Comparison of ENCODE assay signal across 9 cellular contexts in the genomic region with DNA sequence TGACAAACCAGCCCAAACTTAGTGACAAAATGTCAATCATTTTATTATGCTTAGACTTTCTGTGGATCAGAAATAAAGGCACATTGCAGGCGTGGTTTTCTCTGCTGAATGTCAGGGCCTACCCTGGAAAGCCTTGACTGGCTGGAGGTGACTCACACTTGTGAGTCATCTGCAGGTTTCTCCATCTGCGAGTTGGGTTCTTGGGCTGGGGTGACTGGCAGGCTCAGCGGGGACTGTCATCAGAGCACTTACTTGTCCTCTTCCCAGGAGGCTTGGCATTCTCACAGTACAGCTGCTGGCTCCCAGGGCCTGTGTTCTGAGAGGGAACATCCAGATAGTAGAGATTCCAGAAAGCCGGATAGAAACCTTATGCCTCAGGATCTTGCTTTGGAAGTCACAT.
DNase-seq lines count a peak whose midpoint lies in the region; ATAC-seq, FAIRE-seq and TF ChIP-seq lines count a peak whose summit lies in the region.
"Had no signal": no experiment of that assay in that cellular context is flagged by ENCODE, and none has a peak within 500 bp of the region (broad histone marks: within the 10 kb centered on the region; RNA-seq: fewer than 3 reads in every experiment).

No MANE protein-coding gene starts in this region.

- H3K27me3 ChIP-seq in RWPE2 (ENCODE audit: insufficient read depth, poor library complexity, severe bottlenecking) = no peaks in the 10 kb centered on the region

- no peak overlapping the region for H3K4me3 ChIP-seq in RWPE2 (ENCODE audit: severe bottlenecking)
- H3K4me3 ChIP-seq in epithelial cell of proximal tubule (ENCODE audit: low read depth, low read length) = no peak overlapping the region
- no peak overlapping the region for H3K4me3 ChIP-seq in coronary artery

- DNase-seq in H54 (ENCODE audit: insufficient read length, low spot score) (peak; percentile 34), RWPE2 (ENCODE audit: low spot score) (peak; percentile 76), epithelial cell of proximal tubule (ENCODE audit: low read depth) (peak; percentile 36), foreskin melanocyte (no peak), activated gamma-delta T cell (lab: John Stamatoyannopoulos, UW) (no peak), AML-193 (lab: John Stamatoyannopoulos, UW) (no peak), coronary artery (ENCODE audit: low spot score) (no peak)
- peak; percentile 7 for DNase-seq in stimulated activated CD4-positive, alpha-beta T cell treated with anti-CD3 and anti-CD28 coated beads, Interleukin-12 subunit alpha, Interleukin-12 subunit beta, amount 100 ng/mL, for 4 hours

- no peak for TF ChIP-seq POLR2A in H54 (IDR thresholded peaks at IDR 0.05; ENCODE audit: low read depth, low read length)

- ATAC-seq in RWPE2 (ENCODE audit: low read depth) = peak; percentile 100

- TF ChIP-seq CTCF in RWPE2 (IDR thresholded peaks at IDR 0.05; ENCODE audit: poor library complexity, severe bottlenecking) (no peak), epithelial cell of proximal tubule (conservative IDR thresholded peaks at IDR 0.05; ENCODE audit: low read depth, low read length) (no peak), coronary artery (IDR thresholded peaks at IDR 0.05) (no peak)

- H3K27ac ChIP-seq in RWPE2 (ENCODE audit: poor library complexity, severe bottlenecking) = no peak overlapping the region
- no peak overlapping the region for H3K27ac ChIP-seq in coronary artery

- peak; percentile 90 for FAIRE-seq in H54 (lab: Jason Lieb, UNC)
- FAIRE-seq: endometrium had no signal

- no peaks in the 10 kb centered on the region for H3K36me3 ChIP-seq in RWPE2 (ENCODE audit: low read depth)

- H3K4me1 ChIP-seq in RWPE2 (ENCODE audit: insufficient read depth, poor library complexity, severe bottlenecking) = peaks cover 4% of the 10 kb centered on the region

- H3K9me3 ChIP-seq in RWPE2 (ENCODE audit: severe bottlenecking) = no peaks in the 10 kb centered on the region

Comparison
In these comparisons a context has a peak if more than half of its experiments do, and no peak if none do; other contexts are left out.
1. DNase-seq: peak in H54 (single experiment), RWPE2 (single experiment), epithelial cell of proximal tubule (single experiment) and stimulated activated CD4-positive, alpha-beta T cell treated with anti-CD3 and anti-CD28 coated beads, Interleukin-12 subunit alpha, Interleukin-12 subunit beta, amount 100 ng/mL, for 4 hours (single experiment); none in foreskin melanocyte (single experiment), activated gamma-delta T cell (single experiment), AML-193 (0 of 2) and coronary artery (single experiment).